In genomic region chr6:24324617-24325016, GRCh38 we compare ENCODE assay signal across 1 cellular context.
TF ChIP-seq lines count a peak whose summit lies in the region.

No MANE protein-coding gene starts in this region.

TF ChIP-seq in GM23338, 12 proteins besides CTCF, POLR2A, EP300 and RAD21:
- TF ChIP-seq ZNF462 (CRISPR knock-in tag; IDR thresholded peaks at IDR 0.05) (no peak), EZH2phosphoT487 (IDR thresholded peaks at IDR 0.05; ENCODE audit: unreplicated experiment) (no peak), EZH2 (IDR thresholded peaks at IDR 0.05; ENCODE audit: low read depth, unreplicated experiment) (no peak)
